1 cellular context compared by ENCODE assay signal in the genomic region with DNA sequence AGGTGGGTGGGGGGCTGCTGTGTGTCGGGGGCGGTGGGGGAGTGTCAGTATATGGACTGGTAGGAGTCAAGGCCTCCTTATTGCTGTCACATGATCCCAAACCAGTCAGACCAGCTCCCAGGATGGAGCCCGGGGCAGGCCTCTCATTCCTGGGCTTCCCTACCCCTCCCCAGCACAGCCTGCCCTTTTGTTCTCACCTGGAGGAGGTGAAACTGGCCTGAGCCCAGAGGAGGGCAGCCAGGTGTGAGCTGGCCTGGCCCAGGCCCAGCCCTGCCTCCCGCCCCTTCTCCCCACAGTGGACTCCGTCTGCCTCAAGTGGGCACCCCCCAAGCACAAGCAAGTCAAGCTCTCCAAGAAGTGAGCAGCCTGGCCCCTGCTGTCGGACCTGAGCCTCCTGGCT.
TF ChIP-seq lines count a peak whose summit lies in the region.

No MANE protein-coding gene starts in this region.

TF ChIP-seq in H1, 55 proteins besides CTCF, POLR2A, EP300 and RAD21:
- TF ChIP-seq RNF2 (IDR thresholded peaks at IDR 0.05; ENCODE audit: borderline replicate concordance, low read depth, low read length, missing control alignments, poor library complexity, severe bottlenecking) (no peak), TCF12 (IDR thresholded peaks at IDR 0.05; ENCODE audit: low read depth, low read length) (0 out of 2 replicates have a peak, but pooled peaks have one; percentile 34), BACH1 (IDR thresholded peaks at IDR 0.05; ENCODE audit: low read length) (no peak), BCL11A (IDR thresholded peaks at IDR 0.05; ENCODE audit: low read depth in 2 of 2, low read length in 2 of 2) (no peak), SRF (IDR thresholded peaks at IDR 0.05; ENCODE audit: low read depth, low read length) (no peak), SIN3A (conservative IDR thresholded peaks at IDR 0.05 in 1 of 2, IDR thresholded peaks at IDR 0.05 in 1 of 2; ENCODE audit: low read depth in 1 of 2, low read length in 2 of 2) (no peak), POLR2AphosphoS5 (IDR thresholded peaks at IDR 0.05; ENCODE audit: low read depth, low read length) (peak; percentile 58; the same call in 1 of the 2 replicates), TAF1 (IDR thresholded peaks at IDR 0.05; ENCODE audit: low read depth, low read length) (peak; percentile 58), ZNF274 (IDR thresholded peaks at IDR 0.05; ENCODE audit: borderline replicate concordance, extremely low read depth, low read length) (no peak), NANOG (IDR thresholded peaks at IDR 0.05; ENCODE audit: insufficient read depth, low read depth, low read length, poor library complexity, severe bottlenecking) (no peak), USF2 (IDR thresholded peaks at IDR 0.05; ENCODE audit: low read length) (peak; percentile 44), TAF7 (optimal IDR thresholded peaks at IDR 0.05; ENCODE audit: borderline replicate concordance, low read depth, low read length) (peak; percentile 29), RBBP5 (IDR thresholded peaks at IDR 0.05; ENCODE audit: borderline replicate concordance, low read depth, low read length) (no peak), SP1 (IDR thresholded peaks at IDR 0.05; ENCODE audit: low read depth, low read length) (peak; percentile 74; the same call in 1 of the 2 replicates), SP2 (IDR thresholded peaks at IDR 0.05; ENCODE audit: low read length) (no peak), SUZ12 (IDR thresholded peaks at IDR 0.05; ENCODE audit: low read length) (no peak), GTF2F1 (IDR thresholded peaks at IDR 0.05; ENCODE audit: borderline replicate concordance, low read depth, low read length) (no peak)
- TF ChIP-seq, protein P1, sequence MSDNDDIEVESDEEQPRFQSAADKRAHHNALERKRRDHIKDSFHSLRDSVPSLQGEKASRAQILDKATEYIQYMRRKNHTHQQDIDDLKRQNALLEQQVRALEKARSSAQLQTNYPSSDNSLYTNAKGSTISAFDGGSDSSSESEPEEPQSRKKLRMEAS (IDR thresholded peaks at IDR 0.05) = peak; percentile 14; the same call in 1 of the 2 replicates
